ENCODE assay signal across 16 cellular contexts in genomic region chr2:209463226-209463625, GRCh38. TPM values are rescaled to one million over a fixed set of nuclear protein-coding genes. Genes with fewer than 3 reads are reported as not detected.
DNase-seq lines count a peak whose midpoint lies in the region; ATAC-seq and TF ChIP-seq lines count a peak whose summit lies in the region.
"Had no signal": no experiment of that assay in that cellular context is flagged by ENCODE, and none has a peak within 500 bp of the region (broad histone marks: within the 10 kb centered on the region; RNA-seq: fewer than 3 reads in every experiment).

No MANE protein-coding gene starts in this region.

- no peak for TF ChIP-seq CTCF in GM12865 (IDR thresholded peaks at IDR 0.05; ENCODE audit: insufficient read depth, low read depth, low read length, missing control alignments)
- TF ChIP-seq CTCF in HFFc6 (IDR thresholded peaks at IDR 0.05): peak; percentile 52
- no peak for TF ChIP-seq CTCF in WTC11 (IDR thresholded peaks at IDR 0.05)

- H3K56ac ChIP-seq in mesendoderm (ENCODE audit: low read length): no peak overlapping the region

- peak; percentile 38; the same call in 1 of the 2 replicates for ATAC-seq in WTC11

- no peaks in the 10 kb centered on the region; the same call in 1 of the 2 replicates for H3K9me3 Mint-ChIP-seq in HFFc6
- H3K9me3 Mint-ChIP-seq in WTC11: no peaks in the 10 kb centered on the region

- H3K9ac ChIP-seq in mesendoderm (ENCODE audit: low read length): no peak overlapping the region
- H3K9ac ChIP-seq: GM23248 had no signal

- H3K27ac Mint-ChIP-seq in HFFc6 (no peak overlapping the region), WTC11 (no peak overlapping the region)

- no peak overlapping the region for H3K27ac ChIP-seq in mesendoderm (ENCODE audit: low read depth, low read length)
- H3K27ac ChIP-seq: colonic mucosa, GM23248, Peyer's patch, sigmoid colon, upper lobe of left lung had no signal

- CTCF ChIA-PET in WTC11 (lab: Charles Lee): interaction anchor here (1.2 kb wide), 1 partner anchor 12 kb away, joined by 3 read pairs; no protein-coding TSS in a partner anchor

- no peaks in the 10 kb centered on the region for H3K4me1 ChIP-seq in mesendoderm (ENCODE audit: control insufficient read depth, low read depth, low read length)
- H3K4me1 ChIP-seq: colonic mucosa, Peyer's patch, sigmoid colon, upper lobe of left lung had no signal

- no peaks in the 10 kb centered on the region for H3K79me1 ChIP-seq in mesendoderm (ENCODE audit: low read length)

- H3K27me3 Mint-ChIP-seq in HFFc6 (ENCODE audit: insufficient read depth) (no peaks in the 10 kb centered on the region), WTC11 (ENCODE audit: low read depth) (peaks cover 36% of the 10 kb centered on the region)

- H3K23ac ChIP-seq in mesendoderm (ENCODE audit: low read length): no peak overlapping the region

- H3K36me3 Mint-ChIP-seq in HFFc6 (ENCODE audit: low read depth) (no peaks in the 10 kb centered on the region), WTC11 (no peaks in the 10 kb centered on the region)

- H2AK5ac ChIP-seq in mesendoderm (ENCODE audit: low read length): no peak overlapping the region

- no peak overlapping the region for H3K4ac ChIP-seq in mesendoderm (ENCODE audit: low read depth, low read length)

- POLR2A ChIA-PET in WTC11 (lab: Charles Lee): no interaction called here

- H3K18ac ChIP-seq in mesendoderm (ENCODE audit: low read length): no peak overlapping the region

- H3K4me3 ChIP-seq in GM12865 (ENCODE audit: low read depth, low read length): no peak overlapping the region
- no peak overlapping the region for H3K4me3 ChIP-seq in mesendoderm (ENCODE audit: low read length)
- H3K4me3 ChIP-seq: colonic mucosa, GM23248, Peyer's patch, sigmoid colon, upper lobe of left lung had no signal

- no peak overlapping the region for H4K8ac ChIP-seq in mesendoderm (ENCODE audit: low read depth, low read length)

- H3K79me2 ChIP-seq in mesendoderm (ENCODE audit: control insufficient read depth, insufficient read depth, low read length): no peaks in the 10 kb centered on the region

- no peaks in the 10 kb centered on the region for H3K36me3 ChIP-seq in mesendoderm (ENCODE audit: control insufficient read depth, insufficient read depth, low read length)
- H3K36me3 ChIP-seq: colonic mucosa, Peyer's patch, sigmoid colon, upper lobe of left lung had no signal

- H2BK15ac ChIP-seq in mesendoderm (replicated peaks; ENCODE audit: low read depth): no peak overlapping the region

- H2BK120ac ChIP-seq in mesendoderm (ENCODE audit: low read depth, low read length): no peak overlapping the region

- H4K5ac ChIP-seq in mesendoderm (ENCODE audit: low read length): no peak overlapping the region

- DNase-seq in GM12865 (ENCODE audit: low read depth) (peak; percentile 2), HFFc6 (no peak), WTC11 (ENCODE audit: low spot score) (no peak), mesendoderm (peak; percentile 20), OCI-M2 (lab: John Stamatoyannopoulos, UW; ENCODE audit: unreplicated experiment) (no peak), NCI-H2196 treated with DMSO at 0.1 percent for 48 hours (lab: John Stamatoyannopoulos, UW; ENCODE audit: unreplicated experiment) (no peak), SW480 (ENCODE audit: low spot score) (no peak)
- DNase-seq in activated effector memory CD4-positive, alpha-beta T cell treated with anti-CD3 and anti-CD28 coated beads, Interleukin-2, amount 50 U/mL, for 16 hours: no peak
- DNase-seq: activated CD4-positive, CD25-positive, alpha-beta regulatory T cell; colonic mucosa; DND-41; GM23248; NCI-H1417; Peyer's patch; sigmoid colon; upper lobe of left lung had no signal

- no peak overlapping the region for H2BK5ac ChIP-seq in mesendoderm (ENCODE audit: low read length)

- peaks cover 8% of the 10 kb centered on the region for H3K4me1 Mint-ChIP-seq in HFFc6 (ENCODE audit: low read depth)
- H3K4me1 Mint-ChIP-seq in WTC11: peaks cover 15% of the 10 kb centered on the region

- H3K4me3 Mint-ChIP-seq in HFFc6 (no peak overlapping the region), WTC11 (no peak overlapping the region)

- H3K27me3 ChIP-seq in mesendoderm (ENCODE audit: insufficient read depth, low read length, poor library complexity): no peaks in the 10 kb centered on the region
- H3K27me3 ChIP-seq: colonic mucosa, Peyer's patch, sigmoid colon, upper lobe of left lung had no signal

- WGBS in mesendoderm (ENCODE audit: extremely low coverage, insufficient coverage, low lambda C conversion rate): no CpG with 5 or more reads among the region's 1 CpG

- H3K4me2 ChIP-seq in mesendoderm (ENCODE audit: low read length): no peak overlapping the region

TF ChIP-seq in WTC11, 78 proteins besides CTCF, POLR2A, EP300 and RAD21:
- TF ChIP-seq ATF2 (CRISPR knock-in tag; IDR thresholded peaks at IDR 0.05; ENCODE audit: borderline replicate concordance, low read depth): no peak

RNA-seq across cellular contexts. Expression of gene MAP2, which starts 39.4 kb away (rescaled TPM):
- 1 to 10 TPM; 1.0 to 2.0 (median 1.6) TPM for total RNA-seq in HFFc6 (2021; fragmentation: NEBNext Ultra II Directional; extraction: Animal tissue kit (Norgen Biotek cat#: 25700))
- total RNA-seq in WTC11 (2021): 3.7 to 7.6 TPM (median 3.7 TPM) in 3 replicates
- polyA plus RNA-seq in mesendoderm (2013, experiment 1 of 2): 0.81 TPM
- 1.1 TPM for polyA plus RNA-seq in mesendoderm (2013, experiment 2 of 2)

Comparison
In these comparisons a context has a peak if more than half of its experiments do, and no peak if none do; other contexts are left out.
1. DNase-seq: peak in GM12865 (single experiment) and mesendoderm (single experiment); none in HFFc6 (single experiment), WTC11 (single experiment), OCI-M2 (single experiment), NCI-H2196 treated with DMSO at 0.1 percent for 48 hours (single experiment), SW480 (single experiment) and activated effector memory CD4-positive, alpha-beta T cell treated with anti-CD3 and anti-CD28 coated beads, Interleukin-2, amount 50 U/mL, for 16 hours (single experiment).